Comparison of ENCODE assay signal across 21 cellular contexts in the genomic region with DNA sequence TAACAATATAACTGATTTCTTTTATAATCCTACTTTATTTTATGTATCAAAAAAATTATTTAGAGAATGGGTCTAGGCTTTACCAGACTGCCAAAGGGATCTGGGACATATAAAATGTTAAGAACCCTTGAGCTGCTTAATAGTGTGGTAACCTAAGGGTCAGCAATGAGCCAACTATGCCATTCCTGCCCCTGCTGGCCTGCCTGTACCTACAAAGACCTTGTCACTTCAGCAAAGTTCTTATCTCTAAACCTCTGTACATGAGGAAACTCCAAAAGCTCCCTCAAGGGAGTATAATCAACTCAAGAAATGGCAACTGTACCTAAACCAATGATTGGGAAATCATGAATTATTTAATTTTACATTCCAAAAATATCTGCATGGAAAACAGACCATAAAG.
"Had no signal": no experiment of that assay in that cellular context is flagged by ENCODE, and none has a peak within 500 bp of the region (broad histone marks: within the 10 kb centered on the region; RNA-seq: fewer than 3 reads in every experiment).

No MANE protein-coding gene starts in this region.

- DNase-seq: colonic mucosa; cortex of kidney; effector CD8-positive, alpha-beta T cell; effector memory CD8-positive, alpha-beta T cell; foreskin keratinocyte; heart left ventricle; hypothalamus; immature natural killer cell; islet precursor cell; kidney; kidney glomerular epithelial cell; left colon; left ventricle myocardium superior; lower lobe of right lung; mammary epithelial cell; mesendoderm; midbrain had no signal

- H3K4me3 ChIP-seq: colonic mucosa, esophagus muscularis mucosa, gastroesophageal sphincter, heart left ventricle, hepatocyte, lower lobe of right lung had no signal

- ATAC-seq: effector memory CD8-positive, alpha-beta T cell; foreskin keratinocyte; gastroesophageal sphincter; heart left ventricle; left colon; left lobe of liver; left ventricle myocardium superior had no signal

- H3K27ac ChIP-seq: colonic mucosa, esophagus muscularis mucosa, foreskin keratinocyte, gastroesophageal sphincter, heart left ventricle, hepatocyte, lower lobe of right lung had no signal

- H3K9me3 ChIP-seq: colonic mucosa, esophagus muscularis mucosa, gastroesophageal sphincter, heart left ventricle, lower lobe of right lung had no signal

- H3K27me3 ChIP-seq: colonic mucosa, esophagus muscularis mucosa, foreskin keratinocyte, gastroesophageal sphincter, heart left ventricle, hepatocyte had no signal

- H3K36me3 ChIP-seq: colonic mucosa, esophagus muscularis mucosa, gastroesophageal sphincter, heart left ventricle, lower lobe of right lung had no signal

- H3K4me1 ChIP-seq: colonic mucosa, esophagus muscularis mucosa, foreskin keratinocyte, gastroesophageal sphincter, heart left ventricle, lower lobe of right lung had no signal
